In genomic region chr17:71084219-71084618, GRCh38 we compare ENCODE assay signal across 8 cellular contexts.
DNase-seq lines count a peak whose midpoint lies in the region; ATAC-seq and TF ChIP-seq lines count a peak whose summit lies in the region.

No MANE protein-coding gene starts in this region.

- H3K4me1 Mint-ChIP-seq in CD4-positive, alpha-beta memory T cell = no peaks in the 10 kb centered on the region

- no peak overlapping the region for H3K27ac Mint-ChIP-seq in CD4-positive, alpha-beta memory T cell

- CTCF ChIA-PET in CD4-positive, alpha-beta memory T cell (lab: Charles Lee; ENCODE audit: partially characterized antibody) = no interaction called here

- intact Hi-C loops in CD4-positive, alpha-beta memory T cell (cut with micrococcal nuclease) = no loop called here

- no peaks in the 10 kb centered on the region for H3K36me3 Mint-ChIP-seq in CD4-positive, alpha-beta memory T cell

- no peaks in the 10 kb centered on the region for H3K36me3 ChIP-seq in lung (ENCODE audit: control insufficient read depth in 2 of 2, insufficient read depth in 2 of 2, low read length in 2 of 2)
- H3K36me3 ChIP-seq in CD4-positive, alpha-beta memory T cell (ENCODE audit: insufficient read depth, low read length) = no peaks in the 10 kb centered on the region

- in situ Hi-C loops in GM13976 (cut with MboI; ENCODE audit: low sequenced_read_pairs, unreplicated experiment) = no loop called here

- no peak overlapping the region for H3K4me3 ChIP-seq in lung
- no peak overlapping the region for H3K4me3 ChIP-seq in CD4-positive, alpha-beta memory T cell (ENCODE audit: low read length in 2 of 2)

- H3K9me3 Mint-ChIP-seq in CD4-positive, alpha-beta memory T cell = peaks cover 0 to 12% (median 3%) of the 10 kb centered on the region in 8 donors

- POLR2A ChIA-PET in CD4-positive, alpha-beta memory T cell (lab: Charles Lee; ENCODE audit: partially characterized antibody) = no interaction called here

- H3K27ac ChIP-seq in lung (ENCODE audit: low read depth in 1 of 2, low read length in 1 of 2) = no peak overlapping the region
- no peak overlapping the region for H3K27ac ChIP-seq in CD4-positive, alpha-beta memory T cell (ENCODE audit: low read depth, low read length)

- H3K4me1 ChIP-seq in lung (ENCODE audit: control insufficient read depth in 2 of 2, insufficient read depth in 2 of 2, low read length in 2 of 2) = no peaks in the 10 kb centered on the region
- no peaks in the 10 kb centered on the region for H3K4me1 ChIP-seq in CD4-positive, alpha-beta memory T cell (ENCODE audit: insufficient read depth, low read length)

- WGBS in lung, 2 donors = 44 to 54% methylated on average over 5 of the region's 5 CpGs

- no peak overlapping the region for H3K4me3 Mint-ChIP-seq in CD4-positive, alpha-beta memory T cell

- H3K27me3 ChIP-seq in lung (ENCODE audit: control insufficient read depth, insufficient read depth) = no peaks in the 10 kb centered on the region
- H3K27me3 ChIP-seq in CD4-positive, alpha-beta memory T cell (ENCODE audit: insufficient read depth, low read length) = no peaks in the 10 kb centered on the region

- no peak for ATAC-seq in lung (ENCODE audit: insufficient read depth, low FRiP score)
- ATAC-seq in GM18519 (IDR thresholded peaks at IDR 0.05; ENCODE audit: low FRiP score, unreplicated experiment) = no peak

- H3K27me3 Mint-ChIP-seq in CD4-positive, alpha-beta memory T cell = no peaks in the 10 kb centered on the region

- TF ChIP-seq CTCF in LNCAP (IDR thresholded peaks at IDR 0.05) (peak; percentile 65), lung (IDR thresholded peaks at IDR 0.05; ENCODE audit: control extremely low read depth, extremely low read depth) (no peak), GM13976 (IDR thresholded peaks at IDR 0.05; ENCODE audit: borderline replicate concordance, control extremely low read depth, extremely low read depth, insufficient read depth, missing control alignments) (no peak)

- DNase-seq in GDM1 (lab: John Stamatoyannopoulos, UW) (peak; percentile 12), amniotic epithelial cell (ENCODE audit: low read depth) (peak; percentile 47), lung (ENCODE audit: low spot score) (peak; percentile 35), GM13976 (ENCODE audit: low spot score) (no peak)
- no peak for DNase-seq in effector CD8-positive, alpha-beta T cell (lab: John Stamatoyannopoulos, UW)
- no peak for DNase-seq in CD4-positive, alpha-beta memory T cell

- H3K9me3 ChIP-seq in lung (ENCODE audit: control insufficient read depth in 2 of 2, insufficient read depth in 1 of 2, low read length in 1 of 2) = no peaks in the 10 kb centered on the region
- H3K9me3 ChIP-seq in CD4-positive, alpha-beta memory T cell (ENCODE audit: control insufficient read depth in 1 of 2, low read length in 2 of 2) = no peaks in the 10 kb centered on the region

Comparison
In these comparisons a context has a peak if more than half of its experiments do, and no peak if none do; other contexts are left out.
1. DNase-seq: peak in GDM1 (single experiment), amniotic epithelial cell (single experiment) and lung (single experiment); none in effector CD8-positive, alpha-beta T cell (single experiment), CD4-positive, alpha-beta memory T cell (0 of 5) and GM13976 (single experiment).